In the genomic region with DNA sequence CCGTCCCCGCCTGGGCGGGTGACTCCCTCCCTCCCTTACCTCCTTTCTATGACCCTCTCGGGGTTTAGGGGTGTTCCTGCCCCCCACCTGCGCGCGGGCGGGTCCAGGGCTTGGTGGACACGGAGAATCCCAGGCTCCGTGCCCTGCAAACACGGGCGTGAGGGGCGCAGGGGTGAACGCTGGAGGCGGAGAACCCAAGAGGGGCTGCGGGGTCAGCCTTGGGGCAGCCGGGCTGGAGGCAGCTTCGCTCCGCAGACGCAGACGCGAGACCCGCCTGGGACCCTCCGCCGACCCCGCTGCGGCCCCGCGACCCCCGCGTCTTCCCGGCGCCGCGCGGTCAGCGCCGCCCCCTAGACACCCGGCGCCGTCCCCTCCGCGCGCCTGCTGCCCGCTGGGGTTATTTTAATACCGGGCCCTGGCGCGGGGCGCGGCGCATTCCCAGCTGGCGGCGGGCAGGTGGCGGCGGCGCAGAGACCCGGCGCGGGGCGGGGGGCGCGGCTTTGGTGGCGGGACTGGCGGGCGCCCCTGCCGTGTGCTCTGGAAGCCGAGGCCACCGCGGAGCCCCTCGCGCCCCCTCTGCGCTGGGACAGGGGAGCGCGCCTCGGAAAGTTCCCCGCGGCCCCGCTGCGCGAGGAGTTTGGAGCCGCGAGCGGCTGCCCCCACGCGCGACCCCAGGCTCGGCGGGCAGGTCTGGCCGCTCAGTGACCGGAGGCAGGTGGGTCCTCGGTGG, we compare ENCODE assay signal across 1 cellular context.
TF ChIP-seq lines count a peak whose summit lies in the region.

A gene (plus strand): TSS at position 433 of the 730 bp plus-strand sequence. CDS start 2,560 bp downstream, outside the sequence.

TF ChIP-seq in liver, 16 proteins besides CTCF, POLR2A, EP300 and RAD21 (continued from another document):
- TF ChIP-seq, protein P1, sequence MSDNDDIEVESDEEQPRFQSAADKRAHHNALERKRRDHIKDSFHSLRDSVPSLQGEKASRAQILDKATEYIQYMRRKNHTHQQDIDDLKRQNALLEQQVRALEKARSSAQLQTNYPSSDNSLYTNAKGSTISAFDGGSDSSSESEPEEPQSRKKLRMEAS (IDR thresholded peaks at IDR 0.05), result no peak
- no peak for TF ChIP-seq NR2F2 (IDR thresholded peaks at IDR 0.05)
- TF ChIP-seq YY1 (IDR thresholded peaks at IDR 0.05), result no peak
- TF ChIP-seq HNF4A (conservative IDR thresholded peaks at IDR 0.05), result no peak
- no peak for TF ChIP-seq SP1 (IDR thresholded peaks at IDR 0.05)
